15 cellular contexts compared by ENCODE assay signal in genomic region chr17:29071303-29071702, GRCh38. TPM values are rescaled to one million over a fixed set of nuclear protein-coding genes. Genes with fewer than 3 reads are reported as not detected.
DNase-seq lines count a peak whose midpoint lies in the region; ATAC-seq and TF ChIP-seq lines count a peak whose summit lies in the region.
"Had no signal": no experiment of that assay in that cellular context is flagged by ENCODE, and none has a peak within 500 bp of the region (broad histone marks: within the 10 kb centered on the region; RNA-seq: fewer than 3 reads in every experiment).

No MANE protein-coding gene starts in this region.

- no peak for TF ChIP-seq CTCF in HEK293 (tag by site-specific recombination; IDR thresholded peaks at IDR 0.05)
- no peak for TF ChIP-seq CTCF in glutamatergic neuron (IDR thresholded peaks at IDR 0.05; ENCODE audit: partially characterized antibody, unreplicated experiment)

- no peaks in the 10 kb centered on the region for H3K36me3 ChIP-seq in HEK293 (ENCODE audit: control insufficient read depth in 2 of 2, insufficient read depth in 1 of 2, low read length in 2 of 2)

- no peak overlapping the region for H3K27ac ChIP-seq in HEK293 (ENCODE audit: extremely low read depth, low read depth, low read length)
- peak overlapping the region; percentile 5 for H3K27ac ChIP-seq in angular gyrus (ENCODE audit: low read depth, low read length)

- H3K27me3 Mint-ChIP-seq in glutamatergic neuron (ENCODE audit: unreplicated experiment): peaks cover 13% of the 10 kb centered on the region
- H3K27me3 Mint-ChIP-seq: CD4-positive, CD25-positive, alpha-beta regulatory T cell had no signal

- ATAC-seq in stimulated activated effector memory CD8-positive, alpha-beta T cell treated with anti-CD3 and anti-CD28 coated beads, Interleukin-12 subunit alpha, Interleukin-12 subunit beta, amount 100 ng/mL, for 72 hours: no peak
- ATAC-seq: HepG2 had no signal

- POLR2A ChIA-PET in HEK293 (lab: Yijun Ruan, JAX): interaction anchor here (0.6 kb wide), 1 partner anchor 31 kb away, joined by 5 read pairs; no protein-coding TSS in a partner anchor

- peak overlapping the region; percentile 1 for H3K4me3 Mint-ChIP-seq in glutamatergic neuron (ENCODE audit: unreplicated experiment)
- no peak overlapping the region for H3K4me3 Mint-ChIP-seq in stimulated activated effector memory CD8-positive, alpha-beta T cell treated with anti-CD3 and anti-CD28 coated beads, Interleukin-12 subunit alpha, Interleukin-12 subunit beta, amount 100 ng/mL, for 72 hours
- H3K4me3 Mint-ChIP-seq: CD4-positive, CD25-positive, alpha-beta regulatory T cell had no signal

- H3K9me3 Mint-ChIP-seq in glutamatergic neuron (ENCODE audit: unreplicated experiment): peaks cover 37% of the 10 kb centered on the region
- H3K9me3 Mint-ChIP-seq in stimulated activated effector memory CD8-positive, alpha-beta T cell treated with anti-CD3 and anti-CD28 coated beads, Interleukin-12 subunit alpha, Interleukin-12 subunit beta, amount 100 ng/mL, for 72 hours: no peaks in the 10 kb centered on the region

- DNase-seq in glutamatergic neuron: no peak
- DNase-seq in stimulated activated effector memory CD8-positive, alpha-beta T cell treated with anti-CD3 and anti-CD28 coated beads, Interleukin-12 subunit alpha, Interleukin-12 subunit beta, amount 100 ng/mL, for 72 hours (ENCODE audit: low spot score in 2 of 2): no peak
- no peak for DNase-seq in retina
- no peak for DNase-seq in HT-29 (ENCODE audit: low spot score)
- DNase-seq in hypothalamus (lab: John Stamatoyannopoulos, UW): no peak
- DNase-seq: Calu3; CD4-positive, CD25-positive, alpha-beta regulatory T cell; DMS 273 treated with DMSO at 0.1 percent for 48 hours; DMS79 treated with DMSO at 0.1 percent for 48 hours; GF-D8; HCEC 1CT; Karpas-422 had no signal

- H3K36me3 Mint-ChIP-seq in glutamatergic neuron (ENCODE audit: unreplicated experiment): no peaks in the 10 kb centered on the region
- H3K36me3 Mint-ChIP-seq in stimulated activated effector memory CD8-positive, alpha-beta T cell treated with anti-CD3 and anti-CD28 coated beads, Interleukin-12 subunit alpha, Interleukin-12 subunit beta, amount 100 ng/mL, for 72 hours: no peaks in the 10 kb centered on the region

- H3K4me1 Mint-ChIP-seq in glutamatergic neuron (ENCODE audit: low read depth, unreplicated experiment): peaks cover 39% of the 10 kb centered on the region
- H3K4me1 Mint-ChIP-seq in stimulated activated effector memory CD8-positive, alpha-beta T cell treated with anti-CD3 and anti-CD28 coated beads, Interleukin-12 subunit alpha, Interleukin-12 subunit beta, amount 100 ng/mL, for 72 hours: peaks cover 24% of the 10 kb centered on the region

- H3K9me3 ChIP-seq in HEK293 (ENCODE audit: control insufficient read depth, insufficient read depth, low read depth, low read length): no peaks in the 10 kb centered on the region

- H3K27ac Mint-ChIP-seq in glutamatergic neuron (ENCODE audit: unreplicated experiment): peak overlapping the region; percentile 1
- peak overlapping the region; percentile 41 for H3K27ac Mint-ChIP-seq in stimulated activated effector memory CD8-positive, alpha-beta T cell treated with anti-CD3 and anti-CD28 coated beads, Interleukin-12 subunit alpha, Interleukin-12 subunit beta, amount 100 ng/mL, for 72 hours
- H3K27ac Mint-ChIP-seq: CD4-positive, CD25-positive, alpha-beta regulatory T cell had no signal

- H3K4me1 ChIP-seq in HEK293 (ENCODE audit: control insufficient read depth, insufficient read depth, low read length): no peaks in the 10 kb centered on the region

- CTCF ChIA-PET in HEK293 (lab: Yijun Ruan, JAX): interaction anchor here (1.2 kb wide), 1 partner anchor 41 kb away, joined by 4 read pairs; no protein-coding TSS in a partner anchor

- no peak overlapping the region for H3K4me3 ChIP-seq in HEK293 (ENCODE audit: low read depth, low read length)

TF ChIP-seq in HEK293, 187 proteins besides CTCF, POLR2A, EP300 and RAD21:
- TF ChIP-seq SP2 (tag by site-specific recombination; IDR thresholded peaks at IDR 0.05) (no peak), ZNF623 (tag by site-specific recombination; IDR thresholded peaks at IDR 0.05) (peak; percentile 81)

RNA-seq across cellular contexts. Expression of gene PIPOX, which starts 28.4 kb away (rescaled TPM):
- total RNA-seq in glutamatergic neuron (ENCODE audit: unreplicated experiment): 1.4 TPM
- 0.47 and 2.2 TPM in 2 replicates for total RNA-seq in HT-29 (2014; rRNA removed; shearing (Covaris generic))
